In the genomic region with DNA sequence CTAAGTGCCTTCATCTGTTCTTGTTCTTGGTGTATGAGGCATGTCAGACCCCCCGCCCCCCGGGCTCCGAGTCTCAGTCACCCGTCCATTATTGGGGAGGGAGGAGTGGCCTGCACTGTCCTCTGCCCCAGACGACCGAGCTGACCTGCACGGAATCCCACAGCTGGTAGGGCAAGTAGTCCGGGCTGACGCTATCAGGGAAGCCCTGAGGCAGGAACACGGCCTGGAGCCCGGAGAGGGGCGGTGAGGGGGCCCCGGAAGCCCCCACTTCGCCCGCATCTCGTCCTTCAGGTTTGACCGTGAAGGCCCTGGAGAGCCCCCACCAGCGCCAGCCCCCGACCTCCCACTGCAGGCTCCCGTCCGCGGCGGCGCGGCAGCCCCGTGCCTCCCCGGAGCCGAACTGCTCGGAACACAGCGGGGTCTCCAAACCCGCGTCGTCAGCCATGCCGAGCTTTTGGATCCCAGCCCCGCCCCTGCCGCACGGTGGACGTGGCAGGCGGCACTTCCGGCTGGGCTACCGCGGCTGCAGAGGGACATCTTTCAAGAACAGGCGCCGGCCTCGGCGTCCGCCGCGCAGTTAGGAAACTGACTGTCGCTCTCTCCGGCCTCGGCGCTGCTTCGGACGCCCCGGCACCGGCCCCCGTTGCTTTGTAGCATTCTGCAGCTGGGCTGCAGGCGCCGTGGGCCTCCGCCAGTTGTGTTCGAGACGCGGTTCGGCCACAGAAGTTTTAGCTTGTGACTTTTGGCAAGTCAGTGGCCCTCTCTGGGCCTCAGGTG, we compare ENCODE assay signal across 1 cellular context.
TF ChIP-seq lines count a peak whose summit lies in the region.

A gene (minus strand): TSS at position 463 of the 777 bp plus-strand sequence. CDS start 18 bp downstream, at position 445.

TF ChIP-seq in HepG2, 621 proteins besides CTCF, POLR2A, EP300 and RAD21 (continued from another document and continues in another):
- TF ChIP-seq, protein P1, sequence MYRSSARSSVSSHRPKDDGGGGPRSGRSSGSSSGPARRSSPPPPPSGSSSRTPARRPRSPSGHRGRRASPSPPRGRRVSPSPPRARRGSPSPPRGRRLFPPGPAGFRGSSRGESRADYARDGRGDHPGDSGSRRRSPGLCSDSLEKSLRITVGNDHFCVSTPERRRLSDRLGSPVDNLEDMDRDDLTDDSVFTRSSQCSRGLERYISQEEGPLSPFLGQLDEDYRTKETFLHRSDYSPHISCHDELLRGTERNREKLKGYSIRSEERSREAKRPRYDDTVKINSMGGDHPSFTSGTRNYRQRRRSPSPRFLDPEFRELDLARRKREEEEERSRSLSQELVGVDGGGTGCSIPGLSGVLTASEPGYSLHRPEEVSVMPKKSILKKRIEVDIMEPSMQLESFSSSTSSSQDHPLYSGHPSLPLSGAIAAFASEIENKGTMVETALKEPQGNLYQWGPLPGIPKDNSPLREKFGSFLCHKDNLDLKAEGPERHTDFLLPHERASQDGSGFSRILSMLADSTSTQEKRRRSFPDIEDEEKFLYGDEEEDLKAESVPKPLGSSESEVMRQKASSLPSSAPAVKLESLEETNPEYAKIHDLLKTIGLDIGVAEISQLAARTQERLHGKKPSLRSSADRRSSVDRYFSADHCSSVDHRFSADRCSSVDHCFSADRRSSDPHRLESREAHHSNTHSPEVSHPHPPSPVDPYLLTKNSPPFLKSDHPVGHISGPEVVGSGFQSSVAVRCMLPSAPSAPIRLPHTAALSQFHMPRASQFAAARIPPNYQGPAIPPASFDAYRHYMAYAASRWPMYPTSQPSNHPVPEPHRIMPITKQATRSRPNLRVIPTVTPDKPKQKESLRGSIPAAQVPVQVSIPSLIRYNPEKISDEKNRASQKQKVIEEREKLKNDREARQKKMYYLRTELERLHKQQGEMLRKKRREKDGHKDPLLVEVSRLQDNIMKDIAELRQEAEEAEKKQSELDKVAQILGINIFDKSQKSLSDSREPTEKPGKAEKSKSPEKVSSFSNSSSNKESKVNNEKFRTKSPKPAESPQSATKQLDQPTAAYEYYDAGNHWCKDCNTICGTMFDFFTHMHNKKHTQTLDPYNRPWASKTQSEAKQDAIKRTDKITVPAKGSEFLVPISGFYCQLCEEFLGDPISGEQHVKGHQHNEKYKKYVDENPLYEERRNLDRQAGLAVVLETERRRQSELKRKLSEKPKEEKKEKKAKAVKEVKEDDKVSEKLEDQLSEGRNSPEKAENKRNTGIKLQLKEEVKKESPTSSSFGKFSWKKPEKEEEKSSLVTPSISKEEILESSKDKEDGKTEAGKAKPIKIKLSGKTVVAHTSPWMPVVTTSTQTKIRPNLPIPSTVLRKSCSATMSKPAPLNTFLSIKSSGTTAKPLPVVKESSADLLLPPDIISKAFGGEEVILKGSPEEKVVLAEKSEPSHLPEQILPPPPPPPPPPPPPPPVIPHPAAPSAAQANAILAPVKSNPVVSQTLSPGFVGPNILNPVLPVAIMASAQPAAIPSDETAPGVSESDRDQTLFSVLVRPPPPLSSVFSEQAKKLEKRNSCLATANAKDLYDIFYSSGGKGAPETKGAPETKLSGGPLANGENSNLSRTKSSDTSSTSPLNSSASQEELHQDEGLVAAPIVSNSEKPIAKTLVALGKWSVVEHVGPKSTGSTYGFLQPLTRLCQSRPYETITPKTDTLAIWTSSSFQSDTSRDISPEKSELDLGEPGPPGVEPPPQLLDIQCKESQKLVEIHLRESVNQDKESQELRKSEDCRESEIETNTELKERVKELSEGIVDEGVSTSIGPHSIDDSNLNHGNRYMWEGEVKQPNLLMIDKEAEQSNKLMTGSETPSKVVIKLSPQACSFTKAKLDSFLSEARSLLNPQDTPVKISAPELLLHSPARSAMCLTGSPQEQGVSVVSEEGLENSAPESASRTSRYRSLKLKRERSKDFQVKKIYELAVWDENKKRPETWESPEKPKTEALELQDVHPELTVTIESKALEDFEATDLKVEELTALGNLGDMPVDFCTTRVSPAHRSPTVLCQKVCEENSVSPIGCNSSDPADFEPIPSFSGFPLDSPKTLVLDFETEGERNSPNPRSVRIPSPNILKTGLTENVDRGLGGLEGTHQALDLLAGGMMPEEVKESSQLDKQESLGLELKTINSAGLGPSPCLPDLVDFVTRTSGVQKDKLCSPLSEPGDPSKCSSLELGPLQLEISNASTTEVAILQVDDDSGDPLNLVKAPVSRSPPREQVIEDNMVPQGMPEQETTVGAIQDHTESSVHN (CRISPR knock-in tag; IDR thresholded peaks at IDR 0.05) = peak; percentile 68; the same call in 1 of the 2 replicates
- TF ChIP-seq MIER2 (CRISPR knock-in tag; IDR thresholded peaks at IDR 0.05) = peak; percentile 68; the same call in 1 of the 2 replicates
- TF ChIP-seq, protein P2, sequence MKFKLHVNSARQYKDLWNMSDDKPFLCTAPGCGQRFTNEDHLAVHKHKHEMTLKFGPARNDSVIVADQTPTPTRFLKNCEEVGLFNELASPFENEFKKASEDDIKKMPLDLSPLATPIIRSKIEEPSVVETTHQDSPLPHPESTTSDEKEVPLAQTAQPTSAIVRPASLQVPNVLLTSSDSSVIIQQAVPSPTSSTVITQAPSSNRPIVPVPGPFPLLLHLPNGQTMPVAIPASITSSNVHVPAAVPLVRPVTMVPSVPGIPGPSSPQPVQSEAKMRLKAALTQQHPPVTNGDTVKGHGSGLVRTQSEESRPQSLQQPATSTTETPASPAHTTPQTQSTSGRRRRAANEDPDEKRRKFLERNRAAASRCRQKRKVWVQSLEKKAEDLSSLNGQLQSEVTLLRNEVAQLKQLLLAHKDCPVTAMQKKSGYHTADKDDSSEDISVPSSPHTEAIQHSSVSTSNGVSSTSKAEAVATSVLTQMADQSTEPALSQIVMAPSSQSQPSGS (CRISPR knock-in tag; IDR thresholded peaks at IDR 0.05) = peak; percentile 95
- TF ChIP-seq, protein P3, sequence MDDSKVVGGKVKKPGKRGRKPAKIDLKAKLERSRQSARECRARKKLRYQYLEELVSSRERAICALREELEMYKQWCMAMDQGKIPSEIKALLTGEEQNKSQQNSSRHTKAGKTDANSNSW (CRISPR knock-in tag; IDR thresholded peaks at IDR 0.05; ENCODE audit: borderline replicate concordance) = no peak
- TF ChIP-seq, protein P4, sequence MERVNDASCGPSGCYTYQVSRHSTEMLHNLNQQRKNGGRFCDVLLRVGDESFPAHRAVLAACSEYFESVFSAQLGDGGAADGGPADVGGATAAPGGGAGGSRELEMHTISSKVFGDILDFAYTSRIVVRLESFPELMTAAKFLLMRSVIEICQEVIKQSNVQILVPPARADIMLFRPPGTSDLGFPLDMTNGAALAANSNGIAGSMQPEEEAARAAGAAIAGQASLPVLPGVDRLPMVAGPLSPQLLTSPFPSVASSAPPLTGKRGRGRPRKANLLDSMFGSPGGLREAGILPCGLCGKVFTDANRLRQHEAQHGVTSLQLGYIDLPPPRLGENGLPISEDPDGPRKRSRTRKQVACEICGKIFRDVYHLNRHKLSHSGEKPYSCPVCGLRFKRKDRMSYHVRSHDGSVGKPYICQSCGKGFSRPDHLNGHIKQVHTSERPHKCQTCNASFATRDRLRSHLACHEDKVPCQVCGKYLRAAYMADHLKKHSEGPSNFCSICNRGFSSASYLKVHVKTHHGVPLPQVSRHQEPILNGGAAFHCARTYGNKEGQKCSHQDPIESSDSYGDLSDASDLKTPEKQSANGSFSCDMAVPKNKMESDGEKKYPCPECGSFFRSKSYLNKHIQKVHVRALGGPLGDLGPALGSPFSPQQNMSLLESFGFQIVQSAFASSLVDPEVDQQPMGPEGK (CRISPR knock-in tag; IDR thresholded peaks at IDR 0.05) = peak; percentile 93
- TF ChIP-seq, protein P5, sequence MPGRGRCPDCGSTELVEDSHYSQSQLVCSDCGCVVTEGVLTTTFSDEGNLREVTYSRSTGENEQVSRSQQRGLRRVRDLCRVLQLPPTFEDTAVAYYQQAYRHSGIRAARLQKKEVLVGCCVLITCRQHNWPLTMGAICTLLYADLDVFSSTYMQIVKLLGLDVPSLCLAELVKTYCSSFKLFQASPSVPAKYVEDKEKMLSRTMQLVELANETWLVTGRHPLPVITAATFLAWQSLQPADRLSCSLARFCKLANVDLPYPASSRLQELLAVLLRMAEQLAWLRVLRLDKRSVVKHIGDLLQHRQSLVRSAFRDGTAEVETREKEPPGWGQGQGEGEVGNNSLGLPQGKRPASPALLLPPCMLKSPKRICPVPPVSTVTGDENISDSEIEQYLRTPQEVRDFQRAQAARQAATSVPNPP (CRISPR knock-in tag; IDR thresholded peaks at IDR 0.05) = peak; percentile 60; the same call in 1 of the 2 replicates
- TF ChIP-seq ZFP90 (CRISPR knock-in tag; IDR thresholded peaks at IDR 0.05; ENCODE audit: borderline replicate concordance) = peak; percentile 43; the same call in 1 of the 2 replicates
- TF ChIP-seq ZNF598 (CRISPR knock-in tag; IDR thresholded peaks at IDR 0.05; ENCODE audit: borderline replicate concordance) = peak; percentile 93; the same call in 1 of the 2 replicates
- peak; percentile 99 for TF ChIP-seq KAT8 (CRISPR knock-in tag; IDR thresholded peaks at IDR 0.05)
- TF ChIP-seq, protein P6, sequence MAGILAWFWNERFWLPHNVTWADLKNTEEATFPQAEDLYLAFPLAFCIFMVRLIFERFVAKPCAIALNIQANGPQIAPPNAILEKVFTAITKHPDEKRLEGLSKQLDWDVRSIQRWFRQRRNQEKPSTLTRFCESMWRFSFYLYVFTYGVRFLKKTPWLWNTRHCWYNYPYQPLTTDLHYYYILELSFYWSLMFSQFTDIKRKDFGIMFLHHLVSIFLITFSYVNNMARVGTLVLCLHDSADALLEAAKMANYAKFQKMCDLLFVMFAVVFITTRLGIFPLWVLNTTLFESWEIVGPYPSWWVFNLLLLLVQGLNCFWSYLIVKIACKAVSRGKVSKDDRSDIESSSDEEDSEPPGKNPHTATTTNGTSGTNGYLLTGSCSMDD (CRISPR knock-in tag; IDR thresholded peaks at IDR 0.05) = no peak
- TF ChIP-seq, protein P7, sequence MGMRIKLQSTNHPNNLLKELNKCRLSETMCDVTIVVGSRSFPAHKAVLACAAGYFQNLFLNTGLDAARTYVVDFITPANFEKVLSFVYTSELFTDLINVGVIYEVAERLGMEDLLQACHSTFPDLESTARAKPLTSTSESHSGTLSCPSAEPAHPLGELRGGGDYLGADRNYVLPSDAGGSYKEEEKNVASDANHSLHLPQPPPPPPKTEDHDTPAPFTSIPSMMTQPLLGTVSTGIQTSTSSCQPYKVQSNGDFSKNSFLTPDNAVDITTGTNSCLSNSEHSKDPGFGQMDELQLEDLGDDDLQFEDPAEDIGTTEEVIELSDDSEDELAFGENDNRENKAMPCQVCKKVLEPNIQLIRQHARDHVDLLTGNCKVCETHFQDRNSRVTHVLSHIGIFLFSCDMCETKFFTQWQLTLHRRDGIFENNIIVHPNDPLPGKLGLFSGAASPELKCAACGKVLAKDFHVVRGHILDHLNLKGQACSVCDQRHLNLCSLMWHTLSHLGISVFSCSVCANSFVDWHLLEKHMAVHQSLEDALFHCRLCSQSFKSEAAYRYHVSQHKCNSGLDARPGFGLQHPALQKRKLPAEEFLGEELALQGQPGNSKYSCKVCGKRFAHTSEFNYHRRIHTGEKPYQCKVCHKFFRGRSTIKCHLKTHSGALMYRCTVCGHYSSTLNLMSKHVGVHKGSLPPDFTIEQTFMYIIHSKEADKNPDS (CRISPR knock-in tag; IDR thresholded peaks at IDR 0.05) = no peak
- TF ChIP-seq ZZZ3 (CRISPR knock-in tag; IDR thresholded peaks at IDR 0.05; ENCODE audit: borderline replicate concordance) = peak; percentile 97; the same call in 1 of the 2 replicates
- TF ChIP-seq, protein P8, sequence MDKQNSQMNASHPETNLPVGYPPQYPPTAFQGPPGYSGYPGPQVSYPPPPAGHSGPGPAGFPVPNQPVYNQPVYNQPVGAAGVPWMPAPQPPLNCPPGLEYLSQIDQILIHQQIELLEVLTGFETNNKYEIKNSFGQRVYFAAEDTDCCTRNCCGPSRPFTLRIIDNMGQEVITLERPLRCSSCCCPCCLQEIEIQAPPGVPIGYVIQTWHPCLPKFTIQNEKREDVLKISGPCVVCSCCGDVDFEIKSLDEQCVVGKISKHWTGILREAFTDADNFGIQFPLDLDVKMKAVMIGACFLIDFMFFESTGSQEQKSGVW (CRISPR knock-in tag; IDR thresholded peaks at IDR 0.05; ENCODE audit: borderline replicate concordance) = no peak
- peak; percentile 88 for TF ChIP-seq ZNF274 (CRISPR knock-in tag; IDR thresholded peaks at IDR 0.05)
- TF ChIP-seq, protein P9, sequence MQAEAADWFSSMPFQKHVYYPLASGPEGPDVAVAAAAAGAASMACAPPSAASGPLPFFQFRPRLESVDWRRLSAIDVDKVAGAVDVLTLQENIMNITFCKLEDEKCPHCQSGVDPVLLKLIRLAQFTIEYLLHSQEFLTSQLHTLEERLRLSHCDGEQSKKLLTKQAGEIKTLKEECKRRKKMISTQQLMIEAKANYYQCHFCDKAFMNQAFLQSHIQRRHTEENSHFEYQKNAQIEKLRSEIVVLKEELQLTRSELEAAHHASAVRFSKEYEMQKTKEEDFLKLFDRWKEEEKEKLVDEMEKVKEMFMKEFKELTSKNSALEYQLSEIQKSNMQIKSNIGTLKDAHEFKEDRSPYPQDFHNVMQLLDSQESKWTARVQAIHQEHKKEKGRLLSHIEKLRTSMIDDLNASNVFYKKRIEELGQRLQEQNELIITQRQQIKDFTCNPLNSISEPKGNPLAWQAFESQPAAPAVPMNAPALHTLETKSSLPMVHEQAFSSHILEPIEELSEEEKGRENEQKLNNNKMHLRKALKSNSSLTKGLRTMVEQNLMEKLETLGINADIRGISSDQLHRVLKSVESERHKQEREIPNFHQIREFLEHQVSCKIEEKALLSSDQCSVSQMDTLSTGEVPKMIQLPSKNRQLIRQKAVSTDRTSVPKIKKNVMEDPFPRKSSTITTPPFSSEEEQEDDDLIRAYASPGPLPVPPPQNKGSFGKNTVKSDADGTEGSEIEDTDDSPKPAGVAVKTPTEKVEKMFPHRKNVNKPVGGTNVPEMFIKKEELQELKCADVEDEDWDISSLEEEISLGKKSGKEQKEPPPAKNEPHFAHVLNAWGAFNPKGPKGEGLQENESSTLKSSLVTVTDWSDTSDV (CRISPR knock-in tag; IDR thresholded peaks at IDR 0.05) = no peak
- TF ChIP-seq ARHGAP35 (CRISPR knock-in tag; IDR thresholded peaks at IDR 0.05; ENCODE audit: borderline replicate concordance) = peak; percentile 31; the same call in 1 of the 2 replicates
- peak; percentile 53 for TF ChIP-seq IKZF4 (CRISPR knock-in tag; IDR thresholded peaks at IDR 0.05; ENCODE audit: borderline replicate concordance, low read depth, not compliant biosample characterization)
- TF ChIP-seq ZBTB3 (CRISPR knock-in tag; IDR thresholded peaks at IDR 0.05; ENCODE audit: borderline replicate concordance, low read depth) = peak; percentile 71; the same call in 1 of the 2 replicates
- 0 out of 2 replicates have a peak, but pooled peaks have one; percentile 52 for TF ChIP-seq NKX3-1 (CRISPR knock-in tag; IDR thresholded peaks at IDR 0.05)
- TF ChIP-seq JDP2 (CRISPR knock-in tag; IDR thresholded peaks at IDR 0.05; ENCODE audit: borderline replicate concordance) = no peak
- peak; percentile 100 for TF ChIP-seq SPEN (CRISPR knock-in tag; IDR thresholded peaks at IDR 0.05; ENCODE audit: low read depth)
- peak; percentile 96 for TF ChIP-seq ZBTB38 (CRISPR knock-in tag; IDR thresholded peaks at IDR 0.05)
- peak; percentile 43 for TF ChIP-seq ZSCAN21 (CRISPR knock-in tag; IDR thresholded peaks at IDR 0.05; ENCODE audit: borderline replicate concordance)
- peak; percentile 4; the same call in 1 of the 2 replicates for TF ChIP-seq SOX5 (CRISPR knock-in tag; IDR thresholded peaks at IDR 0.05; ENCODE audit: borderline replicate concordance)
- TF ChIP-seq KLF11 (CRISPR knock-in tag; IDR thresholded peaks at IDR 0.05) = peak; percentile 92; the same call in 1 of the 2 replicates
- peak; percentile 63; the same call in 1 of the 2 replicates for TF ChIP-seq SMYD3 (CRISPR knock-in tag; IDR thresholded peaks at IDR 0.05)
